In genomic region chr21:37257967-37258877, GRCh38 we compare ENCODE assay signal across 8 cellular contexts. TPM values are rescaled to one million over a fixed set of nuclear protein-coding genes. Genes with fewer than 3 reads are reported as not detected.
A peak's percentile ranks its signal among the peaks of the same experiment; 100 is the strongest.
DNase-seq lines count a peak whose midpoint lies in the region; ATAC-seq, FAIRE-seq and TF ChIP-seq lines count a peak whose summit lies in the region.

No MANE protein-coding gene starts in this region.

- peak overlapping the region; percentile 33 to 64 (median 58) for H3K4me3 ChIP-seq in Peyer's patch
- peak overlapping the region; percentile 56 for H3K4me3 ChIP-seq in fibroblast of villous mesenchyme (ENCODE audit: low read depth, low read length)
- peak overlapping the region; percentile 45 for H3K4me3 ChIP-seq in neuron (ENCODE audit: low read length)

- H3K27me3 Mint-ChIP-seq in CD4-positive, alpha-beta T cell: no peaks in the 10 kb centered on the region
- H3K27me3 Mint-ChIP-seq in activated T-helper 17 cell treated with anti-CD3 and anti-CD28 coated beads, Interleukin-2, amount 50 U/mL, for 72 hours: no peaks in the 10 kb centered on the region

- intact Hi-C loops in CD4-positive, alpha-beta T cell (cut with DNase I, micrococcal nuclease): loop anchor here (1.0 to 10.0 kb wide), 3 partner anchors 9 to 207 kb away; partner anchors contain the start of gene VPS26C (in 1 of the 2)

- H3K4me3 Mint-ChIP-seq in CD4-positive, alpha-beta T cell: peak overlapping the region; percentile 84
- peak overlapping the region; percentile 94 for H3K4me3 Mint-ChIP-seq in activated T-helper 17 cell treated with anti-CD3 and anti-CD28 coated beads, Interleukin-2, amount 50 U/mL, for 72 hours

- peak; percentile 51 to 77 (median 66) for DNase-seq in CD4-positive, alpha-beta T cell
- DNase-seq in HTR-8/SVneo (ENCODE audit: insufficient read length, low spot score) (peak; percentile 34), Peyer's patch (peak; percentile 61 to 80 (median 79)), fibroblast of villous mesenchyme (ENCODE audit: low read depth) (peak; percentile 63), substantia nigra (lab: John Stamatoyannopoulos, UW) (peak in 41 of 49 donors; percentile 23 to 78 (median 48))

- POLR2A ChIA-PET in CD4-positive, alpha-beta T cell (lab: Charles Lee): interaction anchor here (1.0 to 5.8 kb wide), 5 partner anchors 9 to 306 kb away, joined by 3 to 41 read pairs (median 4); partner anchors contain the start of genes DYRK1A and VPS26C

- CTCF ChIA-PET in CD4-positive, alpha-beta T cell (lab: Charles Lee): interaction anchor here (0.6 to 1.2 kb wide), 3 partner anchors 9 to 1309 kb away, joined by 3 to 7 read pairs (median 4); partner anchors contain the start of gene VPS26C

- H3K36me3 Mint-ChIP-seq in CD4-positive, alpha-beta T cell (ENCODE audit: low read depth): peaks cover 19% of the 10 kb centered on the region
- peaks cover 36% of the 10 kb centered on the region for H3K36me3 Mint-ChIP-seq in activated T-helper 17 cell treated with anti-CD3 and anti-CD28 coated beads, Interleukin-2, amount 50 U/mL, for 72 hours (ENCODE audit: low read depth)

- peak overlapping the region; percentile 44 for H3K27ac ChIP-seq in CD4-positive, alpha-beta T cell (ENCODE audit: low read depth, low read length)
- peak overlapping the region; percentile 64 to 79 (median 76) for H3K27ac ChIP-seq in Peyer's patch
- peak overlapping the region; percentile 61 for H3K27ac ChIP-seq in substantia nigra (ENCODE audit: low read depth, low read length, poor library complexity, severe bottlenecking)

- TF ChIP-seq POLR2A in Peyer's patch (IDR thresholded peaks at IDR 0.05): peak in 1 of 2 donors; percentile 20

- H3K9me3 Mint-ChIP-seq in CD4-positive, alpha-beta T cell: no peaks in the 10 kb centered on the region
- H3K9me3 Mint-ChIP-seq in activated T-helper 17 cell treated with anti-CD3 and anti-CD28 coated beads, Interleukin-2, amount 50 U/mL, for 72 hours: no peaks in the 10 kb centered on the region

- peak; percentile 85 for ATAC-seq in CD4-positive, alpha-beta T cell (ENCODE audit: poor library complexity)
- ATAC-seq in GM19467 (IDR thresholded peaks at IDR 0.05; ENCODE audit: unreplicated experiment): peak; percentile 53
- ATAC-seq in activated T-helper 17 cell treated with anti-CD3 and anti-CD28 coated beads, Interleukin-2, amount 50 U/mL, for 72 hours (replicated peaks): peak; percentile 91

- peak overlapping the region; percentile 88 for H3K27ac Mint-ChIP-seq in CD4-positive, alpha-beta T cell
- peak overlapping the region; percentile 89 for H3K27ac Mint-ChIP-seq in activated T-helper 17 cell treated with anti-CD3 and anti-CD28 coated beads, Interleukin-2, amount 50 U/mL, for 72 hours

- TF ChIP-seq CTCF in CD4-positive, alpha-beta T cell (IDR thresholded peaks at IDR 0.05): no peak
- no peak for TF ChIP-seq CTCF in Peyer's patch (IDR thresholded peaks at IDR 0.05)
- TF ChIP-seq CTCF in fibroblast of villous mesenchyme (IDR thresholded peaks at IDR 0.05; ENCODE audit: insufficient read depth, low read depth, low read length): no peak

- peak overlapping the region; percentile 2 for H2AFZ ChIP-seq in neuron (ENCODE audit: low read depth, low read length)

- no peaks in the 10 kb centered on the region for H3K9me3 ChIP-seq in CD4-positive, alpha-beta T cell (ENCODE audit: control insufficient read depth, low read length)
- H3K9me3 ChIP-seq in Peyer's patch (no peaks in the 10 kb centered on the region), neuron (ENCODE audit: low read length) (no peaks in the 10 kb centered on the region)

- no peaks in the 10 kb centered on the region for H3K27me3 ChIP-seq in CD4-positive, alpha-beta T cell (ENCODE audit: control insufficient read depth, insufficient read depth, low read length)
- H3K27me3 ChIP-seq in Peyer's patch (no peaks in the 10 kb centered on the region), neuron (ENCODE audit: insufficient read depth, low read length) (no peaks in the 10 kb centered on the region)

- H3K4me1 ChIP-seq in Peyer's patch: peaks cover 0 to 20% (median 2%) of the 10 kb centered on the region in 4 donors
- H3K4me1 ChIP-seq in neuron (ENCODE audit: insufficient read depth, low read length): peaks cover 20% of the 10 kb centered on the region

- FAIRE-seq in HTR-8/SVneo (lab: Jason Lieb, UNC): peak; percentile 40

- no peaks in the 10 kb centered on the region for H3K36me3 ChIP-seq in Peyer's patch
- no peaks in the 10 kb centered on the region for H3K36me3 ChIP-seq in neuron (ENCODE audit: insufficient read depth, low read length)

- H3K4me1 Mint-ChIP-seq in CD4-positive, alpha-beta T cell (ENCODE audit: low read depth): peaks cover 45% of the 10 kb centered on the region
- peaks cover 24% of the 10 kb centered on the region for H3K4me1 Mint-ChIP-seq in activated T-helper 17 cell treated with anti-CD3 and anti-CD28 coated beads, Interleukin-2, amount 50 U/mL, for 72 hours

RNA-seq across cellular contexts. Expression of gene VPS26C, which starts 8.9 kb away (rescaled TPM):
- 10 to 100 TPM; 31.8 to 36.0 TPM for total RNA-seq in CD4-positive, alpha-beta T cell
- total RNA-seq in Peyer's patch: 10 to 100 TPM; 62.7 to 79.8 (median 76.4) TPM
- total RNA-seq in activated T-helper 17 cell treated with anti-CD3 and anti-CD28 coated beads, Interleukin-2, amount 50 U/mL, for 72 hours: 10 to 100 TPM; 72.1 to 78.5 TPM
- 61.2 and 63.0 TPM in 2 replicates for total RNA-seq in fibroblast of villous mesenchyme

Comparison
In these comparisons a context has a peak if more than half of its experiments do, and no peak if none do; other contexts are left out.
1. Peak in every context shown above with its lines: DNase-seq, ATAC-seq, H3K4me3 ChIP-seq and H3K27ac ChIP-seq.